Comparison of ENCODE assay signal across 14 cellular contexts in the genomic region with DNA sequence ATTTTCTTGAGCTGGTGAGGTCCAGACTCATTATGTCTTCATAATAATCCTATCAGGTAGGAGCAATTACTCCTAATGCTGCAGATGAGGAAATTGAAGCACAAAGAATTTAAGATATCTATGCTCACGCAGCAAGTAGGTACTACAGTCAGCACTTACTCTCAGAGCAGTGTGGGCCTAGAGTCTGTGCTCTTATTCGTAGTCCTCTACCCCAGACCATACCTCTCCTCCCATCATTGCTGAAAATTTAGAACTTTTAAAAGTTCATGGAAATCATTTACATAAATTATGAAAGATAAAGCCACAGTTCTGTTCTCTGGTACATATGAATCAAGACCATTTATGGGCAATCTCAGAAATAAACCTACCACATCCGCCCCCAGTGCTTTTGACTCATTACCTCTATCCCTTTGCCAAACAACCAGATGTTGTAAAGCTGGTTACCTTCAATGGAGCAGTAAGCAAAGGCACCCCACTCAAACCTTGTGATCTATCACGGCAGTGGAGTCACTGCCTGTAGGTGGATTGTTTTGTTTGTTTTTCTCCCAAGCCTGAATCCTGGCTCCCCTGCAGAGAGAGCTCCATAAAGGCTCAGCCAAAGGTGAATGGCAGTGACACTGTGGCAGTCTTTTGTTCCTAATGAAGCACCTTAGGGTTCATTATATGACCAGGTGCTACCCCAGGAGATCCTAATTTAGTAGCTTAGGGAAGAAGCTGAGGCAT. TPM values are rescaled to one million over a fixed set of nuclear protein-coding genes. Genes with fewer than 3 reads are reported as not detected.
DNase-seq lines count a peak whose midpoint lies in the region; ATAC-seq lines count a peak whose summit lies in the region.
"Had no signal": no experiment of that assay in that cellular context is flagged by ENCODE, and none has a peak within 500 bp of the region (broad histone marks: within the 10 kb centered on the region; RNA-seq: fewer than 3 reads in every experiment).

No MANE protein-coding gene starts in this region.

- WGBS in mesendoderm (ENCODE audit: extremely low coverage, insufficient coverage, low lambda C conversion rate) = no CpG with 5 or more reads among the region's 4 CpGs

- DNase-seq in activated T-cell treated with anti-CD3 and anti-CD28 coated beads for 4 hours (peak; percentile 9), HCEC 1CT (peak; percentile 85), RPMI7951 (ENCODE audit: low read depth) (peak; percentile 52), mesendoderm (peak; percentile 33), left lobe of liver (ENCODE audit: low spot score) (no peak)
- DNase-seq in activated T-cell treated with anti-CD3 and anti-CD28 coated beads, Interleukin-2, amount 50 U/mL, for 48 hours = no peak
- DNase-seq in stimulated activated naive B cell treated with anti-CD40 and anti-IgM and Interleukin-4, amounts not matched to agents 10 μg/mL and 1 μg/mL and 100 μg/mL, for 72 hours = no peak
- DNase-seq: amygdala, dermis blood vessel endothelial cell, islet precursor cell, Peyer's patch had no signal

- H3K4me1 Mint-ChIP-seq in stimulated activated naive B cell treated with anti-CD40 and anti-IgM and Interleukin-4, amounts not matched to agents 10 μg/mL and 1 μg/mL and 100 μg/mL, for 72 hours = peaks cover 3 to 7% of the 10 kb centered on the region in 2 donors

- no peak overlapping the region for H3K27ac ChIP-seq in mesendoderm (ENCODE audit: low read depth, low read length)
- H3K27ac ChIP-seq: KMS-11, Peyer's patch, prostate gland had no signal

- H3K9ac ChIP-seq in mesendoderm (ENCODE audit: low read length) = no peak overlapping the region
- H3K9ac ChIP-seq: KMS-11 had no signal

- H2AK5ac ChIP-seq in mesendoderm (ENCODE audit: low read length) = no peak overlapping the region

- ATAC-seq in GM19328 (IDR thresholded peaks at IDR 0.05; ENCODE audit: unreplicated experiment) (no peak), left lobe of liver (no peak)
- ATAC-seq in stimulated activated naive B cell treated with anti-CD40 and anti-IgM and Interleukin-4, amounts not matched to agents 10 μg/mL and 1 μg/mL and 100 μg/mL, for 72 hours (replicated peaks) = no peak

- H3K4me3 Mint-ChIP-seq in stimulated activated naive B cell treated with anti-CD40 and anti-IgM and Interleukin-4, amounts not matched to agents 10 μg/mL and 1 μg/mL and 100 μg/mL, for 72 hours = no peak overlapping the region

- no peaks in the 10 kb centered on the region for H3K36me3 Mint-ChIP-seq in stimulated activated naive B cell treated with anti-CD40 and anti-IgM and Interleukin-4, amounts not matched to agents 10 μg/mL and 1 μg/mL and 100 μg/mL, for 72 hours

- no peak overlapping the region for H3K56ac ChIP-seq in mesendoderm (ENCODE audit: low read length)

- no peak overlapping the region for H2BK120ac ChIP-seq in mesendoderm (ENCODE audit: low read depth, low read length)

- peaks cover 0 to 5% of the 10 kb centered on the region in 2 donors for H3K27me3 Mint-ChIP-seq in stimulated activated naive B cell treated with anti-CD40 and anti-IgM and Interleukin-4, amounts not matched to agents 10 μg/mL and 1 μg/mL and 100 μg/mL, for 72 hours

- no peaks in the 10 kb centered on the region for H3K79me1 ChIP-seq in mesendoderm (ENCODE audit: low read length)

- H3K36me3 ChIP-seq in mesendoderm (ENCODE audit: control insufficient read depth, insufficient read depth, low read length) = no peaks in the 10 kb centered on the region
- H3K36me3 ChIP-seq: Peyer's patch, prostate gland had no signal

- H3K4me2 ChIP-seq in mesendoderm (ENCODE audit: low read length) = no peak overlapping the region
- H3K4me2 ChIP-seq: KMS-11 had no signal

- H3K18ac ChIP-seq in mesendoderm (ENCODE audit: low read length) = no peak overlapping the region

- no peak overlapping the region for H3K23ac ChIP-seq in mesendoderm (ENCODE audit: low read length)

- no peak overlapping the region for H2BK5ac ChIP-seq in mesendoderm (ENCODE audit: low read length)

- H3K4ac ChIP-seq in mesendoderm (ENCODE audit: low read depth, low read length) = no peak overlapping the region

- H3K79me2 ChIP-seq in mesendoderm (ENCODE audit: control insufficient read depth, insufficient read depth, low read length) = no peaks in the 10 kb centered on the region

- no peak overlapping the region for H3K4me3 ChIP-seq in mesendoderm (ENCODE audit: low read length)
- H3K4me3 ChIP-seq: Peyer's patch, prostate gland had no signal

- H3K9me3 Mint-ChIP-seq in stimulated activated naive B cell treated with anti-CD40 and anti-IgM and Interleukin-4, amounts not matched to agents 10 μg/mL and 1 μg/mL and 100 μg/mL, for 72 hours = no peaks in the 10 kb centered on the region

- H2BK15ac ChIP-seq in mesendoderm (replicated peaks; ENCODE audit: low read depth) = no peak overlapping the region

- H4K5ac ChIP-seq in mesendoderm (ENCODE audit: low read length) = no peak overlapping the region

- H3K27ac Mint-ChIP-seq in stimulated activated naive B cell treated with anti-CD40 and anti-IgM and Interleukin-4, amounts not matched to agents 10 μg/mL and 1 μg/mL and 100 μg/mL, for 72 hours = no peak overlapping the region

- peaks cover 3% of the 10 kb centered on the region for H3K4me1 ChIP-seq in mesendoderm (ENCODE audit: control insufficient read depth, low read depth, low read length)
- H3K4me1 ChIP-seq: Peyer's patch, prostate gland had no signal

- no peak overlapping the region for H4K8ac ChIP-seq in mesendoderm (ENCODE audit: low read depth, low read length)

- H3K27me3 ChIP-seq in mesendoderm (ENCODE audit: insufficient read depth, low read length, poor library complexity) = no peaks in the 10 kb centered on the region
- H3K27me3 ChIP-seq: Peyer's patch had no signal

RNA-seq across cellular contexts. Expression of a gene that starts 20.9 kb away (rescaled TPM):
- 25.0 and 30.9 TPM in 2 replicates for total RNA-seq in RPMI7951 (2014; rRNA removed; shearing (Covaris generic))
- 11.7 TPM for polyA plus RNA-seq in mesendoderm (2013, experiment 1 of 2)
- polyA plus RNA-seq in mesendoderm (2013, experiment 2 of 2) = 11.6 TPM
- 32.8 TPM for total RNA-seq in left lobe of liver

Comparison
In these comparisons a context has a peak if more than half of its experiments do, and no peak if none do; other contexts are left out.
1. DNase-seq: peak in activated T-cell treated with anti-CD3 and anti-CD28 coated beads for 4 hours (single experiment), HCEC 1CT (single experiment), RPMI7951 (single experiment) and mesendoderm (single experiment); none in activated T-cell treated with anti-CD3 and anti-CD28 coated beads, Interleukin-2, amount 50 U/mL, for 48 hours (0 of 2), stimulated activated naive B cell treated with anti-CD40 and anti-IgM and Interleukin-4, amounts not matched to agents 10 μg/mL and 1 μg/mL and 100 μg/mL, for 72 hours (single experiment) and left lobe of liver (single experiment).